ENCODE assay signal across 13 cellular contexts in genomic region chr1:11858613-11858967, GRCh38. TPM values are rescaled to one million over a fixed set of nuclear protein-coding genes. Genes with fewer than 3 reads are reported as not detected.
DNase-seq lines count a peak whose midpoint lies in the region; ATAC-seq and TF ChIP-seq lines count a peak whose summit lies in the region.
"Had no signal": no experiment of that assay in that cellular context is flagged by ENCODE, and none has a peak within 500 bp of the region (broad histone marks: within the 10 kb centered on the region; RNA-seq: fewer than 3 reads in every experiment).

Gene NPPB, minus strand, starts transcription at chr1:11858945. Its CDS starts 112 bp downstream, at chr1:11858833.

- H3K23ac ChIP-seq in IMR-90 (ENCODE audit: low read depth, low read length) (no peak within 1 kb of the TSS), neuronal stem cell (ENCODE audit: low read depth, low read length, poor library complexity) (peak within 1 kb of the TSS; percentile 22)

- no peaks in the 10 kb centered on the region for H3K9me3 ChIP-seq in BLaER1 treated with 17β-estradiol and CSF1 and Interleukin-3, amounts not matched to agents 10 nM and 100 nM (replicated peaks in 1 of 11)
- H3K9me3 ChIP-seq in IMR-90 (ENCODE audit: control insufficient read depth, insufficient read depth, low read length) (no peaks in the 10 kb centered on the region), neuronal stem cell (replicated peaks in 1 of 2; ENCODE audit: control insufficient read depth in 2 of 2, insufficient read depth in 1 of 2, low read depth in 1 of 2, low read length in 2 of 2) (no peaks in the 10 kb centered on the region), MG63 (no peaks in the 10 kb centered on the region)
- H3K9me3 ChIP-seq: esophagus squamous epithelium, transverse colon had no signal

- H4K20me1 ChIP-seq in BLaER1 treated with 17β-estradiol and CSF1 and Interleukin-3, amounts not matched to agents 10 nM and 100 nM = peaks cover 0 to 51% (median 4%) of the 10 kb centered on the region in 11 experiments; a peak in 6 of 22 replicates
- H4K20me1 ChIP-seq in IMR-90 (ENCODE audit: insufficient read depth, low read length) = no peaks in the 10 kb centered on the region

- no TSS peak for BruUV-seq in IMR-90 (replicated peaks; lab: Mats Ljungman, UMichigan)

- 0% methylated on average over 3 of the region's 16 CpGs; no CpG with 5 or more reads in 1 of the 2 experiments for WGBS in IMR-90 (ENCODE audit: extremely low coverage in 2 of 2, insufficient read length in 1 of 2), 2 experiments
- WGBS in neuronal stem cell (ENCODE audit: extremely low coverage in 2 of 2, insufficient read length in 2 of 2, insufficient replicate concordance in 1 of 2), 2 donors = no CpG with 5 or more reads among the region's 16 CpGs

- no peak within 1 kb of the TSS for H3K27ac ChIP-seq in BLaER1 treated with 17β-estradiol and CSF1 and Interleukin-3, amounts not matched to agents 10 nM and 100 nM
- H3K27ac ChIP-seq in IMR-90 (ENCODE audit: insufficient read depth, low read length) (no peak within 1 kb of the TSS), neuronal stem cell (replicated peaks; ENCODE audit: low read length) (no peak within 1 kb of the TSS)
- H3K27ac ChIP-seq: esophagus squamous epithelium, transverse colon had no signal

- no peak for TF ChIP-seq CTCF in IMR-90 (conservative IDR thresholded peaks at IDR 0.05; ENCODE audit: low read depth, low read length)

- H2BK120ac ChIP-seq in IMR-90 (ENCODE audit: low read depth, low read length) (no peak within 1 kb of the TSS), neuronal stem cell (ENCODE audit: low read depth, low read length) (no peak within 1 kb of the TSS)

- no peak within 1 kb of the TSS for H4K5ac ChIP-seq in IMR-90 (ENCODE audit: low read depth, low read length)

- CTCF ChIA-PET in IMR-90 (lab: Yijun Ruan, JAX) = no interaction called here

- H3K18ac ChIP-seq in IMR-90 (ENCODE audit: low read depth, low read length) = no peak within 1 kb of the TSS
- H3K18ac ChIP-seq in neuronal stem cell (ENCODE audit: low read length) = no peak within 1 kb of the TSS

- no peak for TF ChIP-seq POLR2A in IMR-90 (IDR thresholded peaks at IDR 0.05; ENCODE audit: low read depth, low read length)

- no peak within 1 kb of the TSS for H2BK15ac ChIP-seq in IMR-90 (ENCODE audit: low read depth, low read length)
- H2BK15ac ChIP-seq in neuronal stem cell (ENCODE audit: low read length) = no peak within 1 kb of the TSS

- H2BK5ac ChIP-seq in IMR-90 (ENCODE audit: low read depth, low read length, poor library complexity, severe bottlenecking) (no peak within 1 kb of the TSS), neuronal stem cell (ENCODE audit: low read length) (no peak within 1 kb of the TSS)

- dilution Hi-C loops in IMR-90 (cut with HindIII; ENCODE audit: low sequenced_read_pairs, unreplicated experiment) = no loop called here

- H3K79me1 ChIP-seq in IMR-90 (ENCODE audit: low read depth in 1 of 2, low read length in 2 of 2) (no peaks in the 10 kb centered on the region), neuronal stem cell (ENCODE audit: low read depth, low read length) (no peaks in the 10 kb centered on the region)

- POLR2A ChIA-PET in IMR-90 (lab: Charles Lee; ENCODE audit: unreplicated experiment) = no interaction called here

- H3K9ac ChIP-seq in BLaER1 treated with 17β-estradiol and CSF1 and Interleukin-3, amounts not matched to agents 10 nM and 100 nM = no peak within 1 kb of the TSS
- H3K9ac ChIP-seq in IMR-90 (ENCODE audit: low read depth, low read length) (no peak within 1 kb of the TSS), neuronal stem cell (ENCODE audit: low read depth, low read length, poor library complexity) (no peak within 1 kb of the TSS)

- H4K8ac ChIP-seq in IMR-90 (ENCODE audit: low read depth in 2 of 2, low read length in 2 of 2) = no peak within 1 kb of the TSS
- no peak within 1 kb of the TSS for H4K8ac ChIP-seq in neuronal stem cell (ENCODE audit: low read depth, low read length)

- no peak for ATAC-seq in IMR-90 (ENCODE audit: low read depth)
- ATAC-seq in left cardiac atrium = no peak

- no peak within 1 kb of the TSS for H3K4me3 ChIP-seq in BLaER1 treated with 17β-estradiol and CSF1 and Interleukin-3, amounts not matched to agents 10 nM and 100 nM
- H3K4me3 ChIP-seq in IMR-90 (ENCODE audit: insufficient read depth, low read depth, low read length) (no peak within 1 kb of the TSS), neuronal stem cell (ENCODE audit: low read length in 2 of 2) (peak within 1 kb of the TSS in 1 of 2 donors; percentile 3), MG63 (no peak within 1 kb of the TSS)
- H3K4me3 ChIP-seq: esophagus squamous epithelium, transverse colon had no signal

- in situ Hi-C loops in IMR-90 (cut with MboI; ENCODE audit: low sequenced_read_pairs) = no loop called here

- no peak within 1 kb of the TSS for H4K91ac ChIP-seq in IMR-90 (ENCODE audit: insufficient read depth, low read depth, low read length)
- H4K91ac ChIP-seq in neuronal stem cell (ENCODE audit: low read depth, low read length, poor library complexity) = no peak within 1 kb of the TSS

- H3K9me1 ChIP-seq in IMR-90 (ENCODE audit: insufficient read depth, low read length) = peaks cover 4% of the 10 kb centered on the region; the same call in 1 of the 2 replicates

- H3K27me3 ChIP-seq in BLaER1 treated with 17β-estradiol and CSF1 and Interleukin-3, amounts not matched to agents 10 nM and 100 nM = peaks cover 11 to 25% (median 15%) of the 10 kb centered on the region in 11 experiments
- H3K27me3 ChIP-seq in IMR-90 (ENCODE audit: control insufficient read depth, insufficient read depth, low read length) (peaks cover 24% of the 10 kb centered on the region), neuronal stem cell (ENCODE audit: control insufficient read depth in 3 of 3, insufficient read depth in 3 of 3, low read depth in 1 of 3, low read length in 3 of 3) (peaks cover 0 to 53% (median 17%) of the 10 kb centered on the region in 3 experiments), MG63 (peaks cover 39% of the 10 kb centered on the region)

- no peak within 1 kb of the TSS for H2AK9ac ChIP-seq in IMR-90 (replicated peaks; ENCODE audit: low read depth, low read length, poor library complexity)

- intact Hi-C loops in IMR-90 (cut with micrococcal nuclease) (no loop called here), left cardiac atrium (cut with DNase I) (loop anchor here in 1 of 2 donors (2.0 kb wide), 1 partner anchor 48 kb away; no protein-coding TSS in a partner anchor)

- H3K4ac ChIP-seq in IMR-90 (ENCODE audit: low read depth, low read length) (no peak within 1 kb of the TSS), neuronal stem cell (ENCODE audit: low read length) (no peak within 1 kb of the TSS)

- TF ChIP-seq RAD21 in IMR-90 (IDR thresholded peaks at IDR 0.05; ENCODE audit: low read length) = no peak

- H3K36me3 ChIP-seq in BLaER1 treated with 17β-estradiol and CSF1 and Interleukin-3, amounts not matched to agents 10 nM and 100 nM = no peaks in the 10 kb centered on the region
- H3K36me3 ChIP-seq in IMR-90 (ENCODE audit: control insufficient read depth, insufficient read depth, low read length) = no peaks in the 10 kb centered on the region
- H3K36me3 ChIP-seq in neuronal stem cell (replicated peaks in 1 of 2; ENCODE audit: control insufficient read depth in 2 of 2, insufficient read depth in 2 of 2, low read length in 2 of 2) = no peaks in the 10 kb centered on the region
- no peaks in the 10 kb centered on the region for H3K36me3 ChIP-seq in MG63
- H3K36me3 ChIP-seq: esophagus squamous epithelium, transverse colon had no signal

- no peak within 1 kb of the TSS for H3K56ac ChIP-seq in IMR-90 (ENCODE audit: extremely low read depth, insufficient read depth, low read length)

- DNase-seq in IMR-90 (no peak), left cardiac atrium (no peak), neuronal stem cell (ENCODE audit: low spot score) (no peak), NCI-H69 (lab: John Stamatoyannopoulos, UW) (no peak), C1 segment of cervical spinal cord (lab: John Stamatoyannopoulos, UW) (no peak), OCI-M2 (lab: John Stamatoyannopoulos, UW; ENCODE audit: unreplicated experiment) (no peak), MG63 (no peak)
- DNase-seq: esophagus squamous epithelium, midbrain had no signal

- H2AFZ ChIP-seq in IMR-90 (replicated peaks; ENCODE audit: low read length, poor library complexity) = peak within 1 kb of the TSS; percentile 1
- no peak within 1 kb of the TSS for H2AFZ ChIP-seq in neuronal stem cell (ENCODE audit: low read length)

- H3K14ac ChIP-seq in IMR-90 (replicated peaks; ENCODE audit: low read depth, low read length) (no peak within 1 kb of the TSS), neuronal stem cell (ENCODE audit: low read length) (no peak within 1 kb of the TSS)

- H2BK20ac ChIP-seq in IMR-90 (ENCODE audit: low read depth, low read length) = no peak within 1 kb of the TSS

- H2AK5ac ChIP-seq in IMR-90 (ENCODE audit: low read depth, low read length) = no peak within 1 kb of the TSS
- H2AK5ac ChIP-seq in neuronal stem cell (ENCODE audit: low read depth, low read length) = no peak within 1 kb of the TSS

- H3K4me2 ChIP-seq in BLaER1 treated with 17β-estradiol and CSF1 and Interleukin-3, amounts not matched to agents 10 nM and 100 nM = peak within 1 kb of the TSS; percentile 29 to 80 (median 52); a peak in 18 of 22 replicates
- no peak within 1 kb of the TSS for H3K4me2 ChIP-seq in IMR-90 (ENCODE audit: low read depth, low read length)
- peak within 1 kb of the TSS; percentile 38 for H3K4me2 ChIP-seq in neuronal stem cell (ENCODE audit: insufficient read depth, low read length, poor library complexity, severe bottlenecking)

- H3K4me1 ChIP-seq in BLaER1 treated with 17β-estradiol and CSF1 and Interleukin-3, amounts not matched to agents 10 nM and 100 nM = peaks cover 6 to 32% (median 19%) of the 10 kb centered on the region in 10 experiments; a peak in 19 of 20 replicates
- H3K4me1 ChIP-seq in IMR-90 (ENCODE audit: control insufficient read depth, insufficient read depth, low read length) = 0 out of 2 replicates have a peak, but pooled peaks cover 1% of the 10 kb centered on the region
- H3K4me1 ChIP-seq in neuronal stem cell (ENCODE audit: control insufficient read depth in 2 of 2, insufficient read depth in 1 of 2, low read depth in 1 of 2, low read length in 2 of 2) = peaks cover 3% of the 10 kb centered on the region in 2 donors

- no peak within 1 kb of the TSS for H2BK12ac ChIP-seq in neuronal stem cell (ENCODE audit: low read length)

RNA-seq across cellular contexts. Expression of gene NPPB, which starts in this region (rescaled TPM):
- not detected in 2 replicates for total RNA-seq in IMR-90 (2012; rRNA removed)
- polyA plus RNA-seq in IMR-90 (2012; rRNA removed) = 0.24 TPM in 1 of 2 replicates, not detected in the other
- polyA plus RNA-seq in IMR-90 (2012; cell fraction: cytosol; rRNA removed) = 0.10 TPM in 1 of 2 replicates, not detected in the other
- 0.16 TPM in 1 of 2 replicates, not detected in the other for polyA plus RNA-seq in IMR-90 (2012; cell fraction: nucleus; rRNA removed; ENCODE audit: low replicate concordance)
- total RNA-seq in left cardiac atrium = 1,000 to 10,000 TPM in 1 of 2 donors, 100 to 1,000 TPM in 1; 368 to 4,414 TPM
- polyA plus RNA-seq in neuronal stem cell (2013, experiment 1 of 2) = 5.4 TPM
- polyA plus RNA-seq in neuronal stem cell (2013, experiment 2 of 2) = 5.2 TPM
- total RNA-seq in MG63 (2014; rRNA removed; shearing (Covaris generic); ENCODE audit: low replicate concordance) = not detected in 2 replicates
- total RNA-seq: activated CD4-positive, alpha-beta T cell treated with anti-CD3 and anti-CD28 coated beads, Interleukin-2, amount 10 ng/mL, durations not matched to agents 24 days and 14 days; esophagus squamous epithelium; LHCN-M2; transverse colon had no signal

Comparison
In these comparisons a context has a peak if more than half of its experiments do, and no peak if none do; other contexts are left out.
1. RNA of gene NPPB (total RNA-seq): 368 to 4,414 TPM in left cardiac atrium; not detected in IMR-90 and not detected in MG63; every median in the first group is over 100 times any median in the second.